ENCODE assay signal across 15 cellular contexts in genomic region chr4:104747635-104748034, GRCh38.
DNase-seq lines count a peak whose midpoint lies in the region; TF ChIP-seq lines count a peak whose summit lies in the region.
"Had no signal": no experiment of that assay in that cellular context is flagged by ENCODE, and none has a peak within 500 bp of the region (broad histone marks: within the 10 kb centered on the region; RNA-seq: fewer than 3 reads in every experiment).

No MANE protein-coding gene starts in this region.

- H3K27me3 ChIP-seq in mammary epithelial cell (ENCODE audit: insufficient read depth, low read length) (no peaks in the 10 kb centered on the region), adrenal gland (no peaks in the 10 kb centered on the region), esophagus muscularis mucosa (no peaks in the 10 kb centered on the region)
- H3K27me3 ChIP-seq: BLaER1 treated with 17β-estradiol and CSF1 and Interleukin-3, amounts not matched to agents 10 nM and 100 nM had no signal

- no peak for TF ChIP-seq EP300 in esophagus muscularis mucosa (IDR thresholded peaks at IDR 0.05)

- no peaks in the 10 kb centered on the region for H4K20me1 ChIP-seq in mammary epithelial cell (ENCODE audit: insufficient read depth, low read length)
- H4K20me1 ChIP-seq: BLaER1 treated with 17β-estradiol and CSF1 and Interleukin-3, amounts not matched to agents 10 nM and 100 nM had no signal

- H3K27ac ChIP-seq in mammary epithelial cell (ENCODE audit: insufficient read depth, low read depth, low read length): no peak overlapping the region
- H3K27ac ChIP-seq in adrenal gland: no peak overlapping the region
- no peak overlapping the region for H3K27ac ChIP-seq in esophagus muscularis mucosa (replicated peaks in 1 of 4)
- H3K27ac ChIP-seq: BLaER1 treated with 17β-estradiol and CSF1 and Interleukin-3, amounts not matched to agents 10 nM and 100 nM had no signal

- no peak overlapping the region for H3K4me2 ChIP-seq in mammary epithelial cell (ENCODE audit: insufficient read depth, low read depth, low read length)
- H3K4me2 ChIP-seq: BLaER1 treated with 17β-estradiol and CSF1 and Interleukin-3, amounts not matched to agents 10 nM and 100 nM had no signal

- H3K4me3 ChIP-seq in mammary epithelial cell (replicated peaks in 1 of 3; ENCODE audit: insufficient read depth in 1 of 3, low read depth in 2 of 3, low read length in 3 of 3) (no peak overlapping the region), adrenal gland (no peak overlapping the region), esophagus muscularis mucosa (no peak overlapping the region)
- H3K4me3 ChIP-seq: BLaER1 treated with 17β-estradiol and CSF1 and Interleukin-3, amounts not matched to agents 10 nM and 100 nM had no signal

- no peaks in the 10 kb centered on the region for H3K9me3 ChIP-seq in mammary epithelial cell (replicated peaks; ENCODE audit: insufficient read depth, low read length)
- no peaks in the 10 kb centered on the region for H3K9me3 ChIP-seq in adrenal gland (replicated peaks in 1 of 3)
- H3K9me3 ChIP-seq in esophagus muscularis mucosa: no peaks in the 10 kb centered on the region
- H3K9me3 ChIP-seq: BLaER1 treated with 17β-estradiol and CSF1 and Interleukin-3, amounts not matched to agents 10 nM and 100 nM had no signal

- H3K36me3 ChIP-seq in mammary epithelial cell (ENCODE audit: insufficient read depth, low read length): no peaks in the 10 kb centered on the region
- H3K36me3 ChIP-seq in adrenal gland (replicated peaks in 1 of 2): no peaks in the 10 kb centered on the region
- H3K36me3 ChIP-seq in esophagus muscularis mucosa: no peaks in the 10 kb centered on the region
- H3K36me3 ChIP-seq: BLaER1 treated with 17β-estradiol and CSF1 and Interleukin-3, amounts not matched to agents 10 nM and 100 nM had no signal

- H3K4me3 Mint-ChIP-seq in MCF 10A (ENCODE audit: unreplicated experiment): no peak overlapping the region
- no peak overlapping the region for H3K4me3 Mint-ChIP-seq in chondrocyte (ENCODE audit: unreplicated experiment)
- H3K4me3 Mint-ChIP-seq: CD8-positive, alpha-beta memory T cell had no signal

- TF ChIP-seq POLR2A in adrenal gland (IDR thresholded peaks at IDR 0.05): no peak
- TF ChIP-seq POLR2A in esophagus muscularis mucosa (IDR thresholded peaks at IDR 0.05; ENCODE audit: low read depth): no peak

- H3K27ac Mint-ChIP-seq in MCF 10A (ENCODE audit: low read depth, unreplicated experiment): peak overlapping the region; percentile 14
- H3K27ac Mint-ChIP-seq in chondrocyte (ENCODE audit: unreplicated experiment): no peak overlapping the region
- H3K27ac Mint-ChIP-seq: CD8-positive, alpha-beta memory T cell had no signal

- H3K27me3 Mint-ChIP-seq in MCF 10A (ENCODE audit: insufficient read depth, unreplicated experiment) (no peaks in the 10 kb centered on the region), chondrocyte (ENCODE audit: low read depth) (peaks cover 4% of the 10 kb centered on the region)
- H3K27me3 Mint-ChIP-seq: CD8-positive, alpha-beta memory T cell had no signal

- no peaks in the 10 kb centered on the region for H3K9me3 Mint-ChIP-seq in MCF 10A (ENCODE audit: unreplicated experiment)
- no peaks in the 10 kb centered on the region for H3K9me3 Mint-ChIP-seq in chondrocyte (ENCODE audit: low read depth)
- H3K9me3 Mint-ChIP-seq: CD8-positive, alpha-beta memory T cell had no signal

- H3K4me1 ChIP-seq in mammary epithelial cell (ENCODE audit: insufficient read depth, low read length): peaks cover 6% of the 10 kb centered on the region
- peaks cover 0 to 6% of the 10 kb centered on the region in 2 donors for H3K4me1 ChIP-seq in adrenal gland (replicated peaks in 1 of 2)
- H3K4me1 ChIP-seq in esophagus muscularis mucosa: peaks cover 0 to 11% (median 7%) of the 10 kb centered on the region in 4 donors

- H3K4me1 Mint-ChIP-seq in MCF 10A (ENCODE audit: insufficient read depth, unreplicated experiment) (no peaks in the 10 kb centered on the region), chondrocyte (ENCODE audit: low read depth) (no peaks in the 10 kb centered on the region)
- H3K4me1 Mint-ChIP-seq: CD8-positive, alpha-beta memory T cell had no signal

- H3K36me3 Mint-ChIP-seq in MCF 10A (ENCODE audit: insufficient read depth, unreplicated experiment) (no peaks in the 10 kb centered on the region), chondrocyte (ENCODE audit: low read depth) (no peaks in the 10 kb centered on the region)
- H3K36me3 Mint-ChIP-seq: CD8-positive, alpha-beta memory T cell had no signal

- POLR2A ChIA-PET in MCF 10A (lab: Yijun Ruan, JAX): no interaction called here

- CTCF ChIA-PET in MCF 10A (lab: Yijun Ruan, JAX) (no interaction called here), mammary epithelial cell (lab: Charles Lee; ENCODE audit: low non-redundant PET) (no interaction called here)

- BruUV-seq in MCF 10A (replicated peaks; lab: Mats Ljungman, UMichigan): no TSS peak
- no TSS peak for BruUV-seq in mammary epithelial cell (replicated peaks; lab: Mats Ljungman, UMichigan)

- H2AFZ ChIP-seq in mammary epithelial cell (ENCODE audit: low read depth, low read length): no peak overlapping the region

- intact Hi-C loops in MCF 10A (cut with micrococcal nuclease): no loop called here
- intact Hi-C loops in mammary epithelial cell (cut with micrococcal nuclease): no loop called here
- intact Hi-C loops in adrenal gland (cut with DNase I): no loop called here
- intact Hi-C loops in esophagus muscularis mucosa (cut with DNase I): no loop called here

- DNase-seq in MCF 10A (ENCODE audit: unreplicated experiment) (no peak), mammary epithelial cell (no peak), adrenal gland (peak in 4 of 7 donors; percentile 11 to 32 (median 22)), iris pigment epithelial cell (ENCODE audit: low read depth) (peak; percentile 31), NCI-H2227 (lab: John Stamatoyannopoulos, UW; ENCODE audit: unreplicated experiment) (no peak), esophagus muscularis mucosa (ENCODE audit: extremely low spot score) (no peak), chondrocyte (ENCODE audit: low spot score) (no peak), AG20443 (ENCODE audit: low spot score) (no peak)
- DNase-seq: CD8-positive, alpha-beta memory T cell; KBM-7; NCI-H1048; NCI-H1436 treated with DMSO at 0.1 percent for 48 hours; NCI-H510A treated with DMSO at 0.1 percent for 48 hours; NCI-H82 had no signal

- no peak overlapping the region for H3K9ac ChIP-seq in mammary epithelial cell (ENCODE audit: insufficient read depth, low read length)
- H3K9ac ChIP-seq: BLaER1 treated with 17β-estradiol and CSF1 and Interleukin-3, amounts not matched to agents 10 nM and 100 nM had no signal

- no peaks in the 10 kb centered on the region for H3K79me2 ChIP-seq in mammary epithelial cell (ENCODE audit: insufficient read depth, low read length)

- dilution Hi-C loops in mammary epithelial cell (cut with HindIII; ENCODE audit: low sequenced_read_pairs): no loop called here

- TF ChIP-seq CTCF in MCF 10A (IDR thresholded peaks at IDR 0.05; ENCODE audit: unreplicated experiment) (no peak), mammary epithelial cell (conservative IDR thresholded peaks at IDR 0.05 in 1 of 2, IDR thresholded peaks at IDR 0.05 in 1 of 2; ENCODE audit: extremely low read depth in 1 of 2, insufficient read depth in 1 of 2, low read depth in 1 of 2, low read length in 2 of 2) (no peak), adrenal gland (IDR thresholded peaks at IDR 0.05) (no peak), esophagus muscularis mucosa (IDR thresholded peaks at IDR 0.05) (no peak), chondrocyte (IDR thresholded peaks at IDR 0.05) (no peak)

- in situ Hi-C loops in mammary epithelial cell (cut with MboI; ENCODE audit: low sequenced_read_pairs in 2 of 2): no loop called here

- WGBS in mammary epithelial cell (ENCODE audit: low coverage, missing lambda C conversion rate): 80% methylated on average over 1 of the region's 1 CpG
- WGBS in adrenal gland, 4 donors: 33 to 62% (median 36%) methylated on average over 1 of the region's 1 CpG
- 75% methylated on average over 1 of the region's 1 CpG for WGBS in esophagus muscularis mucosa

Comparison
In these comparisons a context has a peak if more than half of its experiments do, and no peak if none do; other contexts are left out.
1. DNase-seq: peak in adrenal gland (4 of 7) and iris pigment epithelial cell (single experiment); none in MCF 10A (single experiment), mammary epithelial cell (single experiment), NCI-H2227 (single experiment), esophagus muscularis mucosa (single experiment), chondrocyte (single experiment) and AG20443 (single experiment).